8 cellular contexts compared by ENCODE assay signal in genomic region chr6:27893836-27894807, GRCh38. TPM values are rescaled to one million over a fixed set of nuclear protein-coding genes. Genes with fewer than 3 reads are reported as not detected.
DNase-seq lines count a peak whose midpoint lies in the region; ATAC-seq, FAIRE-seq and TF ChIP-seq lines count a peak whose summit lies in the region.

No MANE protein-coding gene starts in this region.

- peak; percentile 7 for ATAC-seq in GM23338
- no peak for ATAC-seq in HG03442 (IDR thresholded peaks at IDR 0.05; ENCODE audit: unreplicated experiment)

- H3K36me3 Mint-ChIP-seq in GM23338 (ENCODE audit: low read depth) = peaks cover 9% of the 10 kb centered on the region; the same call in 2 of the 3 replicates

- no peak for TF ChIP-seq CTCF in GM23338 (conservative IDR thresholded peaks at IDR 0.05; ENCODE audit: low read depth in 2 of 2)
- no peak for TF ChIP-seq CTCF in kidney (IDR thresholded peaks at IDR 0.05; ENCODE audit: borderline replicate concordance, extremely low read depth, insufficient read depth)

- FAIRE-seq in kidney (lab: Jason Lieb, UNC) = no peak

- no peak overlapping the region for H3K27ac Mint-ChIP-seq in GM23338

- H3K79me2 ChIP-seq in ACC112 (ENCODE audit: control insufficient read depth, insufficient read depth, low read length, unreplicated experiment) = peaks cover 22% of the 10 kb centered on the region
- peaks cover 50% of the 10 kb centered on the region for H3K79me2 ChIP-seq in GM23338 (replicated peaks; ENCODE audit: insufficient read depth)

- H3K36me3 ChIP-seq in ACC112 (ENCODE audit: insufficient read depth, low read length) (no peaks in the 10 kb centered on the region), GM23338 (ENCODE audit: insufficient read depth) (no peaks in the 10 kb centered on the region), kidney (ENCODE audit: control insufficient read depth in 1 of 2, insufficient read depth in 2 of 2, low read length in 2 of 2) (no peaks in the 10 kb centered on the region)

- no peaks in the 10 kb centered on the region for H3K9me3 ChIP-seq in kidney (ENCODE audit: control insufficient read depth in 1 of 2, low read length in 2 of 2)

- H2AFZ ChIP-seq in ACC112 (ENCODE audit: low read length, unreplicated experiment) = peak overlapping the region; percentile 60
- H2AFZ ChIP-seq in GM23338 = no peak overlapping the region

- peaks cover 38% of the 10 kb centered on the region; the same call in 2 of the 3 replicates for H3K4me1 Mint-ChIP-seq in GM23338

- H3K4me3 ChIP-seq in ACC112 (ENCODE audit: low read depth, low read length) (peak overlapping the region; percentile 86), GM23338 (peak overlapping the region; percentile 82), kidney (ENCODE audit: low read length in 2 of 2) (peak overlapping the region; percentile 88 to 93)

- DNase-seq in GM23338 (ENCODE audit: low spot score) (peak; percentile 79), NCI-H2227 (lab: John Stamatoyannopoulos, UW; ENCODE audit: unreplicated experiment) (peak; percentile 96), cerebellum (ENCODE audit: low spot score) (peak; percentile 91), kidney (peak; percentile 87)
- DNase-seq in activated CD4-positive, CD25-positive, alpha-beta regulatory T cell (lab: John Stamatoyannopoulos, UW) = peak; percentile 36 to 55 (median 47)
- peak; percentile 58 to 72 for DNase-seq in stimulated activated CD4-positive, alpha-beta T cell treated with anti-CD3 and anti-CD28 coated beads, Interleukin-12 subunit alpha, Interleukin-12 subunit beta, amount 100 ng/mL, for 24 hours (ENCODE audit: low read depth in 2 of 2)

- no peaks in the 10 kb centered on the region for H3K9me2 ChIP-seq in GM23338 (ENCODE audit: insufficient read depth)

- no peaks in the 10 kb centered on the region for H3K27me3 ChIP-seq in ACC112 (ENCODE audit: insufficient read depth, low read length)
- no peaks in the 10 kb centered on the region for H3K27me3 ChIP-seq in GM23338 (ENCODE audit: insufficient read depth)

- no peak overlapping the region for H3K4me3 Mint-ChIP-seq in GM23338

- H4K20me1 ChIP-seq in GM23338 (replicated peaks; ENCODE audit: insufficient read depth) = no peaks in the 10 kb centered on the region

- intact Hi-C loops in kidney (cut with DNase I) = loop anchor here (10.0 kb wide), 1 partner anchor 719 kb away; no protein-coding TSS in a partner anchor

- peak overlapping the region; percentile 86 for H3K27ac ChIP-seq in ACC112 (ENCODE audit: low read depth, low read length)
- peak overlapping the region; percentile 98 for H3K27ac ChIP-seq in GM23338 (ENCODE audit: low read depth)
- H3K27ac ChIP-seq in kidney (ENCODE audit: low read depth in 2 of 2, low read length in 2 of 2) = peak overlapping the region in 1 of 2 donors; percentile 42

- H3K4me2 ChIP-seq in GM23338 = peak overlapping the region; percentile 84

- H3K27me3 Mint-ChIP-seq in GM23338 (ENCODE audit: insufficient read depth, low read depth, poor library complexity) = peaks cover 38% of the 10 kb centered on the region

- H3F3A ChIP-seq in GM23338 (replicated peaks; ENCODE audit: low read depth) = peaks cover 12% of the 10 kb centered on the region; the same call in 1 of the 2 replicates

- peak overlapping the region; percentile 9 to 70 for H3K9ac ChIP-seq in kidney (ENCODE audit: low read length in 2 of 2)

- H3K4me1 ChIP-seq in ACC112 (ENCODE audit: control insufficient read depth, insufficient read depth, low read length, unreplicated experiment) = peaks cover 7% of the 10 kb centered on the region
- peaks cover 17% of the 10 kb centered on the region for H3K4me1 ChIP-seq in GM23338 (ENCODE audit: insufficient read depth)
- peaks cover 9 to 12% of the 10 kb centered on the region in 2 donors for H3K4me1 ChIP-seq in kidney (ENCODE audit: control insufficient read depth in 1 of 2, insufficient read depth in 1 of 2, low read depth in 1 of 2, low read length in 2 of 2)

- peaks cover 9% of the 10 kb centered on the region for H3K9me3 Mint-ChIP-seq in GM23338

TF ChIP-seq in GM23338, 12 proteins besides CTCF, POLR2A, EP300 and RAD21:
- TF ChIP-seq POLR2AphosphoS5 (IDR thresholded peaks at IDR 0.05; ENCODE audit: low read depth) (peak; percentile 46; the same call in 1 of the 2 replicates), EZH2 (IDR thresholded peaks at IDR 0.05; ENCODE audit: low read depth, unreplicated experiment) (no peak)

RNA-seq across cellular contexts. Expression of gene OR2B2, which starts 18.1 kb away (rescaled TPM):
- 0.38 TPM in 1 of 2 replicates, not detected in the other for total RNA-seq in GM23338 (2014; rRNA removed; shearing (Covaris generic))
- not detected in 2 replicates for polyA plus RNA-seq in GM23338 (2016; fragmentation: Nextera tagmentation; extraction: Ambion mirVana)
- total RNA-seq in cerebellum = not detected
- not detected for total RNA-seq in kidney
- not detected for polyA plus RNA-seq in kidney (ENCODE audit: insufficient read depth, low read depth, low replicate concordance)
